In the genomic region with DNA sequence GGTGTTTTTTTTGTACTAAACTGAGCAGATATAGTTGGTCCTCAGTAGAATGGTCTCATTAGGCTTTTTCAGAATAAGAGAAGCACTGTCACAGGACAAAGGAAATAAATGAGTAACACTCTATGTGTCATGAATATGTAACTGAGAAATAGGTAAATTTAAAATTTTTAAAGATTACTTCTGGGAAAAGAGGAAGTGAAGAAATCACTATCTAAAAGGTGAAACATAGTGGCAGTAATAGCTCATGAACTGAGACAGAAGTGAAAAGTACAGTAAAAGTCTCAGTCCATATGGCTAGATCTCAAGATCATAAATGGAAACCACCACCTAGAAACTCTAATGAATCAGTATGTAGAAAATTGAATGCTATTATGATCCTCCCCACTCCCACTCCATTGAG, we compare ENCODE assay signal across 1 cellular context.
A peak's percentile ranks its signal among the peaks of the same experiment; 100 is the strongest.
TF ChIP-seq lines count a peak whose summit lies in the region.

No MANE protein-coding gene starts in this region.

TF ChIP-seq in GM12878, 131 proteins besides CTCF, POLR2A, EP300 and RAD21 (continued from another document and continues in another):
- TF ChIP-seq, protein P1, sequence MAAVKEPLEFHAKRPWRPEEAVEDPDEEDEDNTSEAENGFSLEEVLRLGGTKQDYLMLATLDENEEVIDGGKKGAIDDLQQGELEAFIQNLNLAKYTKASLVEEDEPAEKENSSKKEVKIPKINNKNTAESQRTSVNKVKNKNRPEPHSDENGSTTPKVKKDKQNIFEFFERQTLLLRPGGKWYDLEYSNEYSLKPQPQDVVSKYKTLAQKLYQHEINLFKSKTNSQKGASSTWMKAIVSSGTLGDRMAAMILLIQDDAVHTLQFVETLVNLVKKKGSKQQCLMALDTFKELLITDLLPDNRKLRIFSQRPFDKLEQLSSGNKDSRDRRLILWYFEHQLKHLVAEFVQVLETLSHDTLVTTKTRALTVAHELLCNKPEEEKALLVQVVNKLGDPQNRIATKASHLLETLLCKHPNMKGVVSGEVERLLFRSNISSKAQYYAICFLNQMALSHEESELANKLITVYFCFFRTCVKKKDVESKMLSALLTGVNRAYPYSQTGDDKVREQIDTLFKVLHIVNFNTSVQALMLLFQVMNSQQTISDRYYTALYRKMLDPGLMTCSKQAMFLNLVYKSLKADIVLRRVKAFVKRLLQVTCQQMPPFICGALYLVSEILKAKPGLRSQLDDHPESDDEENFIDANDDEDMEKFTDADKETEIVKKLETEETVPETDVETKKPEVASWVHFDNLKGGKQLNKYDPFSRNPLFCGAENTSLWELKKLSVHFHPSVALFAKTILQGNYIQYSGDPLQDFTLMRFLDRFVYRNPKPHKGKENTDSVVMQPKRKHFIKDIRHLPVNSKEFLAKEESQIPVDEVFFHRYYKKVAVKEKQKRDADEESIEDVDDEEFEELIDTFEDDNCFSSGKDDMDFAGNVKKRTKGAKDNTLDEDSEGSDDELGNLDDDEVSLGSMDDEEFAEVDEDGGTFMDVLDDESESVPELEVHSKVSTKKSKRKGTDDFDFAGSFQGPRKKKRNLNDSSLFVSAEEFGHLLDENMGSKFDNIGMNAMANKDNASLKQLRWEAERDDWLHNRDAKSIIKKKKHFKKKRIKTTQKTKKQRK (IDR thresholded peaks at IDR 0.05; ENCODE audit: low read depth, low read length) = no peak
- TF ChIP-seq ATF7 (IDR thresholded peaks at IDR 0.05; ENCODE audit: low read depth) = peak; percentile 85
- no peak for TF ChIP-seq ZNF207 (IDR thresholded peaks at IDR 0.05; ENCODE audit: borderline replicate concordance)
- TF ChIP-seq SPI1 (IDR thresholded peaks at IDR 0.05; ENCODE audit: borderline replicate concordance, insufficient read depth, low read depth, low read length) = peak; percentile 95
- peak; percentile 38; the same call in 1 of the 2 replicates for TF ChIP-seq RUNX3 (IDR thresholded peaks at IDR 0.05; ENCODE audit: low read length)
- no peak for TF ChIP-seq BMI1 (IDR thresholded peaks at IDR 0.05; ENCODE audit: borderline replicate concordance)
- TF ChIP-seq, protein P2, sequence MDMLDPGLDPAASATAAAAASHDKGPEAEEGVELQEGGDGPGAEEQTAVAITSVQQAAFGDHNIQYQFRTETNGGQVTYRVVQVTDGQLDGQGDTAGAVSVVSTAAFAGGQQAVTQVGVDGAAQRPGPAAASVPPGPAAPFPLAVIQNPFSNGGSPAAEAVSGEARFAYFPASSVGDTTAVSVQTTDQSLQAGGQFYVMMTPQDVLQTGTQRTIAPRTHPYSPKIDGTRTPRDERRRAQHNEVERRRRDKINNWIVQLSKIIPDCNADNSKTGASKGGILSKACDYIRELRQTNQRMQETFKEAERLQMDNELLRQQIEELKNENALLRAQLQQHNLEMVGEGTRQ (IDR thresholded peaks at IDR 0.05; ENCODE audit: borderline replicate concordance, low read depth, low read length) = no peak
- 0 out of 2 replicates have a peak, but pooled peaks have one; percentile 44 for TF ChIP-seq ESRRA (IDR thresholded peaks at IDR 0.05; ENCODE audit: low read length)
- no peak for TF ChIP-seq PAX8 (IDR thresholded peaks at IDR 0.05)
- TF ChIP-seq STAT3 (IDR thresholded peaks at IDR 0.05; ENCODE audit: low read depth, low read length) = 0 out of 2 replicates have a peak, but pooled peaks have one; percentile 50
- TF ChIP-seq JUNB (IDR thresholded peaks at IDR 0.05) = peak; percentile 80
- TF ChIP-seq, protein P3, sequence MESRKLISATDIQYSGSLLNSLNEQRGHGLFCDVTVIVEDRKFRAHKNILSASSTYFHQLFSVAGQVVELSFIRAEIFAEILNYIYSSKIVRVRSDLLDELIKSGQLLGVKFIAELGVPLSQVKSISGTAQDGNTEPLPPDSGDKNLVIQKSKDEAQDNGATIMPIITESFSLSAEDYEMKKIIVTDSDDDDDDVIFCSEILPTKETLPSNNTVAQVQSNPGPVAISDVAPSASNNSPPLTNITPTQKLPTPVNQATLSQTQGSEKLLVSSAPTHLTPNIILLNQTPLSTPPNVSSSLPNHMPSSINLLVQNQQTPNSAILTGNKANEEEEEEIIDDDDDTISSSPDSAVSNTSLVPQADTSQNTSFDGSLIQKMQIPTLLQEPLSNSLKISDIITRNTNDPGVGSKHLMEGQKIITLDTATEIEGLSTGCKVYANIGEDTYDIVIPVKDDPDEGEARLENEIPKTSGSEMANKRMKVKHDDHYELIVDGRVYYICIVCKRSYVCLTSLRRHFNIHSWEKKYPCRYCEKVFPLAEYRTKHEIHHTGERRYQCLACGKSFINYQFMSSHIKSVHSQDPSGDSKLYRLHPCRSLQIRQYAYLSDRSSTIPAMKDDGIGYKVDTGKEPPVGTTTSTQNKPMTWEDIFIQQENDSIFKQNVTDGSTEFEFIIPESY (IDR thresholded peaks at IDR 0.05) = no peak
- TF ChIP-seq SREBF2 (IDR thresholded peaks at IDR 0.05; ENCODE audit: low read length) = no peak
- TF ChIP-seq KAT2A (conservative IDR thresholded peaks at IDR 0.05; ENCODE audit: control insufficient read depth, low read depth, low read length) = no peak
- no peak for TF ChIP-seq SUPT20H (IDR thresholded peaks at IDR 0.05; ENCODE audit: borderline replicate concordance, control insufficient read depth, low read depth, low read length)
- 0 out of 2 replicates have a peak, but pooled peaks have one; percentile 13 for TF ChIP-seq TCF7 (IDR thresholded peaks at IDR 0.05; ENCODE audit: borderline replicate concordance)
- TF ChIP-seq, protein P4, sequence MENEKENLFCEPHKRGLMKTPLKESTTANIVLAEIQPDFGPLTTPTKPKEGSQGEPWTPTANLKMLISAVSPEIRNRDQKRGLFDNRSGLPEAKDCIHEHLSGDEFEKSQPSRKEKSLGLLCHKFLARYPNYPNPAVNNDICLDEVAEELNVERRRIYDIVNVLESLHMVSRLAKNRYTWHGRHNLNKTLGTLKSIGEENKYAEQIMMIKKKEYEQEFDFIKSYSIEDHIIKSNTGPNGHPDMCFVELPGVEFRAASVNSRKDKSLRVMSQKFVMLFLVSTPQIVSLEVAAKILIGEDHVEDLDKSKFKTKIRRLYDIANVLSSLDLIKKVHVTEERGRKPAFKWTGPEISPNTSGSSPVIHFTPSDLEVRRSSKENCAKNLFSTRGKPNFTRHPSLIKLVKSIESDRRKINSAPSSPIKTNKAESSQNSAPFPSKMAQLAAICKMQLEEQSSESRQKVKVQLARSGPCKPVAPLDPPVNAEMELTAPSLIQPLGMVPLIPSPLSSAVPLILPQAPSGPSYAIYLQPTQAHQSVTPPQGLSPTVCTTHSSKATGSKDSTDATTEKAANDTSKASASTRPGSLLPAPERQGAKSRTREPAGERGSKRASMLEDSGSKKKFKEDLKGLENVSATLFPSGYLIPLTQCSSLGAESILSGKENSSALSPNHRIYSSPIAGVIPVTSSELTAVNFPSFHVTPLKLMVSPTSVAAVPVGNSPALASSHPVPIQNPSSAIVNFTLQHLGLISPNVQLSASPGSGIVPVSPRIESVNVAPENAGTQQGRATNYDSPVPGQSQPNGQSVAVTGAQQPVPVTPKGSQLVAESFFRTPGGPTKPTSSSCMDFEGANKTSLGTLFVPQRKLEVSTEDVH (IDR thresholded peaks at IDR 0.05; ENCODE audit: low read depth, partially characterized antibody) = no peak
- TF ChIP-seq KLF5 (IDR thresholded peaks at IDR 0.05; ENCODE audit: partially characterized antibody) = no peak
- TF ChIP-seq IKZF1 (conservative IDR thresholded peaks at IDR 0.05) = peak; percentile 27; the same call in 1 of the 2 replicates
- no peak for TF ChIP-seq STAT1 (conservative IDR thresholded peaks at IDR 0.05)
- TF ChIP-seq TCF12 (IDR thresholded peaks at IDR 0.05; ENCODE audit: low read depth, low read length) = no peak
- no peak for TF ChIP-seq CBFB (IDR thresholded peaks at IDR 0.05; ENCODE audit: low read depth)
- no peak for TF ChIP-seq RFX5 (IDR thresholded peaks at IDR 0.05; ENCODE audit: low read depth, low read length)
- TF ChIP-seq, protein P5, sequence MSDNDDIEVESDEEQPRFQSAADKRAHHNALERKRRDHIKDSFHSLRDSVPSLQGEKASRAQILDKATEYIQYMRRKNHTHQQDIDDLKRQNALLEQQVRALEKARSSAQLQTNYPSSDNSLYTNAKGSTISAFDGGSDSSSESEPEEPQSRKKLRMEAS (IDR thresholded peaks at IDR 0.05; ENCODE audit: low read depth, low read length) = no peak
- peak; percentile 58 to 76; a peak in 2 of 4 replicates for TF ChIP-seq IKZF2 (IDR thresholded peaks at IDR 0.05)
- no peak for TF ChIP-seq MYC (IDR thresholded peaks at IDR 0.05; ENCODE audit: insufficient read depth, insufficient read length, insufficient replicate concordance, low read length, severe bottlenecking)
- TF ChIP-seq CHD2 (IDR thresholded peaks at IDR 0.05; ENCODE audit: borderline replicate concordance, low read depth, low read length) = no peak
- no peak for TF ChIP-seq RELA (IDR thresholded peaks at IDR 0.05; ENCODE audit: borderline replicate concordance, partially characterized antibody)
- TF ChIP-seq RCOR1 (conservative IDR thresholded peaks at IDR 0.05; ENCODE audit: low read depth, low read length) = peak; percentile 91; the same call in 1 of the 2 replicates
- 0 out of 2 replicates have a peak, but pooled peaks have one; percentile 46 for TF ChIP-seq DPF2 (IDR thresholded peaks at IDR 0.05)
- peak; percentile 88 for TF ChIP-seq ZNF217 (IDR thresholded peaks at IDR 0.05)
- TF ChIP-seq, protein P6, sequence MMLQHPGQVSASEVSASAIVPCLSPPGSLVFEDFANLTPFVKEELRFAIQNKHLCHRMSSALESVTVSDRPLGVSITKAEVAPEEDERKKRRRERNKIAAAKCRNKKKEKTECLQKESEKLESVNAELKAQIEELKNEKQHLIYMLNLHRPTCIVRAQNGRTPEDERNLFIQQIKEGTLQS (IDR thresholded peaks at IDR 0.05; ENCODE audit: borderline replicate concordance, extremely low read depth, low read depth, low read length) = no peak
- TF ChIP-seq POU2F2 (IDR thresholded peaks at IDR 0.05; ENCODE audit: borderline replicate concordance, low read depth, low read length) = no peak
- TF ChIP-seq, protein P7, sequence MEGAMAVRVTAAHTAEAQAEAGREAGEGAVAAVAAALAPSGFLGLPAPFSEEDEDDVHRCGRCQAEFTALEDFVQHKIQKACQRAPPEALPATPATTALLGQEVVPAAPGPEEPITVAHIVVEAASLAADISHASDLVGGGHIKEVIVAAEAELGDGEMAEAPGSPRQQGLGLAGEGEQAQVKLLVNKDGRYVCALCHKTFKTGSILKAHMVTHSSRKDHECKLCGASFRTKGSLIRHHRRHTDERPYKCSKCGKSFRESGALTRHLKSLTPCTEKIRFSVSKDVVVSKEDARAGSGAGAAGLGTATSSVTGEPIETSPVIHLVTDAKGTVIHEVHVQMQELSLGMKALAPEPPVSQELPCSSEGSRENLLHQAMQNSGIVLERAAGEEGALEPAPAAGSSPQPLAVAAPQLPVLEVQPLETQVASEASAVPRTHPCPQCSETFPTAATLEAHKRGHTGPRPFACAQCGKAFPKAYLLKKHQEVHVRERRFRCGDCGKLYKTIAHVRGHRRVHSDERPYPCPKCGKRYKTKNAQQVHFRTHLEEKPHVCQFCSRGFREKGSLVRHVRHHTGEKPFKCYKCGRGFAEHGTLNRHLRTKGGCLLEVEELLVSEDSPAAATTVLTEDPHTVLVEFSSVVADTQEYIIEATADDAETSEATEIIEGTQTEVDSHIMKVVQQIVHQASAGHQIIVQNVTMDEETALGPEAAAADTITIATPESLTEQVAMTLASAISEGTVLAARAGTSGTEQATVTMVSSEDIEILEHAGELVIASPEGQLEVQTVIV (IDR thresholded peaks at IDR 0.05; ENCODE audit: borderline replicate concordance, partially characterized antibody) = no peak
- no peak for TF ChIP-seq RBBP5 (conservative IDR thresholded peaks at IDR 0.05)
- TF ChIP-seq NR2C1 (IDR thresholded peaks at IDR 0.05) = no peak
- TF ChIP-seq, protein P8, sequence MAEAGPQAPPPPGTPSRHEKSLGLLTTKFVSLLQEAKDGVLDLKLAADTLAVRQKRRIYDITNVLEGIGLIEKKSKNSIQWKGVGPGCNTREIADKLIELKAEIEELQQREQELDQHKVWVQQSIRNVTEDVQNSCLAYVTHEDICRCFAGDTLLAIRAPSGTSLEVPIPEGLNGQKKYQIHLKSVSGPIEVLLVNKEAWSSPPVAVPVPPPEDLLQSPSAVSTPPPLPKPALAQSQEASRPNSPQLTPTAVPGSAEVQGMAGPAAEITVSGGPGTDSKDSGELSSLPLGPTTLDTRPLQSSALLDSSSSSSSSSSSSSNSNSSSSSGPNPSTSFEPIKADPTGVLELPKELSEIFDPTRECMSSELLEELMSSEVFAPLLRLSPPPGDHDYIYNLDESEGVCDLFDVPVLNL (IDR thresholded peaks at IDR 0.05; ENCODE audit: low read depth, low read length) = no peak
- no peak for TF ChIP-seq IRF4 (IDR thresholded peaks at IDR 0.05; ENCODE audit: low read depth, low read length)
- TF ChIP-seq, protein P9, sequence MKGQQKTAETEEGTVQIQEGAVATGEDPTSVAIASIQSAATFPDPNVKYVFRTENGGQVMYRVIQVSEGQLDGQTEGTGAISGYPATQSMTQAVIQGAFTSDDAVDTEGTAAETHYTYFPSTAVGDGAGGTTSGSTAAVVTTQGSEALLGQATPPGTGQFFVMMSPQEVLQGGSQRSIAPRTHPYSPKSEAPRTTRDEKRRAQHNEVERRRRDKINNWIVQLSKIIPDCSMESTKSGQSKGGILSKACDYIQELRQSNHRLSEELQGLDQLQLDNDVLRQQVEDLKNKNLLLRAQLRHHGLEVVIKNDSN (IDR thresholded peaks at IDR 0.05; ENCODE audit: borderline replicate concordance, extremely low read length, insufficient read depth, low read depth, low read length) = no peak
- TF ChIP-seq, protein P10, sequence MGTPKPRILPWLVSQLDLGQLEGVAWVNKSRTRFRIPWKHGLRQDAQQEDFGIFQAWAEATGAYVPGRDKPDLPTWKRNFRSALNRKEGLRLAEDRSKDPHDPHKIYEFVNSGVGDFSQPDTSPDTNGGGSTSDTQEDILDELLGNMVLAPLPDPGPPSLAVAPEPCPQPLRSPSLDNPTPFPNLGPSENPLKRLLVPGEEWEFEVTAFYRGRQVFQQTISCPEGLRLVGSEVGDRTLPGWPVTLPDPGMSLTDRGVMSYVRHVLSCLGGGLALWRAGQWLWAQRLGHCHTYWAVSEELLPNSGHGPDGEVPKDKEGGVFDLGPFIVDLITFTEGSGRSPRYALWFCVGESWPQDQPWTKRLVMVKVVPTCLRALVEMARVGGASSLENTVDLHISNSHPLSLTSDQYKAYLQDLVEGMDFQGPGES (IDR thresholded peaks at IDR 0.05) = no peak
- TF ChIP-seq, protein P11, sequence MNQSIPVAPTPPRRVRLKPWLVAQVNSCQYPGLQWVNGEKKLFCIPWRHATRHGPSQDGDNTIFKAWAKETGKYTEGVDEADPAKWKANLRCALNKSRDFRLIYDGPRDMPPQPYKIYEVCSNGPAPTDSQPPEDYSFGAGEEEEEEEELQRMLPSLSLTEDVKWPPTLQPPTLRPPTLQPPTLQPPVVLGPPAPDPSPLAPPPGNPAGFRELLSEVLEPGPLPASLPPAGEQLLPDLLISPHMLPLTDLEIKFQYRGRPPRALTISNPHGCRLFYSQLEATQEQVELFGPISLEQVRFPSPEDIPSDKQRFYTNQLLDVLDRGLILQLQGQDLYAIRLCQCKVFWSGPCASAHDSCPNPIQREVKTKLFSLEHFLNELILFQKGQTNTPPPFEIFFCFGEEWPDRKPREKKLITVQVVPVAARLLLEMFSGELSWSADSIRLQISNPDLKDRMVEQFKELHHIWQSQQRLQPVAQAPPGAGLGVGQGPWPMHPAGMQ (IDR thresholded peaks at IDR 0.05; ENCODE audit: borderline replicate concordance) = no peak
- TF ChIP-seq, protein P12, sequence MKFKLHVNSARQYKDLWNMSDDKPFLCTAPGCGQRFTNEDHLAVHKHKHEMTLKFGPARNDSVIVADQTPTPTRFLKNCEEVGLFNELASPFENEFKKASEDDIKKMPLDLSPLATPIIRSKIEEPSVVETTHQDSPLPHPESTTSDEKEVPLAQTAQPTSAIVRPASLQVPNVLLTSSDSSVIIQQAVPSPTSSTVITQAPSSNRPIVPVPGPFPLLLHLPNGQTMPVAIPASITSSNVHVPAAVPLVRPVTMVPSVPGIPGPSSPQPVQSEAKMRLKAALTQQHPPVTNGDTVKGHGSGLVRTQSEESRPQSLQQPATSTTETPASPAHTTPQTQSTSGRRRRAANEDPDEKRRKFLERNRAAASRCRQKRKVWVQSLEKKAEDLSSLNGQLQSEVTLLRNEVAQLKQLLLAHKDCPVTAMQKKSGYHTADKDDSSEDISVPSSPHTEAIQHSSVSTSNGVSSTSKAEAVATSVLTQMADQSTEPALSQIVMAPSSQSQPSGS (IDR thresholded peaks at IDR 0.05; ENCODE audit: low read length) = peak; percentile 75
